ENCODE assay signal across 19 cellular contexts in genomic region chr6:47196113-47196512, GRCh38.
"Had no signal": no experiment of that assay in that cellular context is flagged by ENCODE, and none has a peak within 500 bp of the region (broad histone marks: within the 10 kb centered on the region; RNA-seq: fewer than 3 reads in every experiment).

No MANE protein-coding gene starts in this region.

- H3K9me3 ChIP-seq: gastrocnemius medialis, heart right ventricle, right atrium auricular region, suprapubic skin, thyroid gland, upper lobe of left lung, uterus had no signal

- H3K36me3 ChIP-seq: gastrocnemius medialis, heart right ventricle, right atrium auricular region, suprapubic skin, thyroid gland, upper lobe of left lung, uterus had no signal

- ATAC-seq: esophagus mucosa; gastrocnemius medialis; stimulated activated effector memory CD8-positive, alpha-beta T cell treated with anti-CD3 and anti-CD28 coated beads, Interleukin-12 subunit alpha, Interleukin-12 subunit beta, amount 100 ng/mL, for 72 hours; stimulated activated naive CD8-positive, alpha-beta T cell treated with anti-CD3 and anti-CD28 coated beads, Interleukin-15, Interleukin-2, amounts not matched to agents 100 U/mL and 50 U/mL, for 24 hours had no signal

- H3K27ac ChIP-seq: gastrocnemius medialis, heart right ventricle, right atrium auricular region, suprapubic skin, thyroid gland, upper lobe of left lung, uterus had no signal

- H3K4me3 ChIP-seq: gastrocnemius medialis, heart right ventricle, right atrium auricular region, suprapubic skin, thyroid gland, upper lobe of left lung, uterus had no signal

- DNase-seq: effector memory CD4-positive, alpha-beta T cell; gastrocnemius medialis; heart right ventricle; hypothalamus; mammary epithelial cell; naive B cell; stimulated activated CD4-positive, alpha-beta T cell treated with anti-CD3 and anti-CD28 coated beads, Interleukin-4, amount 100 ng/mL, for 1 hour; stimulated activated CD8-positive, alpha-beta memory T cell treated with anti-CD3 and anti-CD28 coated beads, Interleukin-4, amount 100 ng/mL, for 48 hours; stimulated activated naive CD8-positive, alpha-beta T cell treated with anti-CD3 and anti-CD28 coated beads, Interleukin-15, Interleukin-2, amounts not matched to agents 100 U/mL and 50 U/mL, for 24 hours; thyroid gland; upper lobe of left lung; uterus had no signal

- H3K4me1 ChIP-seq: gastrocnemius medialis, right atrium auricular region, suprapubic skin, thyroid gland, upper lobe of left lung had no signal

- FAIRE-seq: colon, endometrium, islet of Langerhans had no signal

- H3K27me3 ChIP-seq: gastrocnemius medialis, heart right ventricle, right atrium auricular region, suprapubic skin, thyroid gland, upper lobe of left lung, uterus had no signal
